In the genomic region with DNA sequence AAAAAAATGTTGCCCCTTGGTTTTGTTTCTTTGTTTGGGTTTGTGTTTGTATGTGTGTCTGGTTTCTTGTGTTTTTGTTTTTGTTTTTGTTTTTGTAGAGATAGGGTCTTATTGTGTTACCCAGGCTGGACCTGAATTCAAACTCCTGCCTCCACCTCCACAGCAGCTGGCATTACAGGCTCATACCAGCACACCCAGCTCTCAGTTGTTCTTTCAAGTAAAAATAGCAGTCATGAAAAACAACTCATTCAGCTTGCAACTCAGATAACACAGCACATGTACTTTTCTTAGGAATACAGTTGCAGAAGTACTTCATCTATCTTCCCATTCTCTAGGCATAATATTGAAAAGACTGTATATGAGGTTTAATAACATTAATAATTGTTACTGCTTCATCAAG, we compare ENCODE assay signal across 23 cellular contexts.
"Had no signal": no experiment of that assay in that cellular context is flagged by ENCODE, and none has a peak within 500 bp of the region (broad histone marks: within the 10 kb centered on the region; RNA-seq: fewer than 3 reads in every experiment).

No MANE protein-coding gene starts in this region.

- H3K27me3 ChIP-seq: pancreas, right lobe of liver, stomach, testis, tibial artery, upper lobe of right lung had no signal

- H3K36me3 ChIP-seq: prostate gland, right lobe of liver had no signal

- H3K9me3 ChIP-seq: pancreas, prostate gland, right lobe of liver, testis, upper lobe of right lung had no signal

- H3K4me1 ChIP-seq: pancreas, prostate gland, right lobe of liver, stomach, testis, tibial artery, upper lobe of right lung had no signal

- ATAC-seq: left lobe of liver; naive thymus-derived CD8-positive, alpha-beta T cell; pancreas; right lobe of liver; stimulated activated naive B cell treated with anti-CD40 and anti-IgM and Interleukin-4, amounts not matched to agents 10 μg/mL and 1 μg/mL and 100 μg/mL, for 72 hours; stimulated activated naive CD8-positive, alpha-beta T cell treated with anti-CD3 and anti-CD28 coated beads, Interleukin-15, Interleukin-2, amounts not matched to agents 100 U/mL and 50 U/mL, for 24 hours; upper lobe of right lung had no signal

- DNase-seq: head of caudate nucleus; islet precursor cell; mesendoderm; naive thymus-derived CD8-positive, alpha-beta T cell; nucleus accumbens; pancreas; retina; right lobe of liver; stimulated activated CD4-positive, alpha-beta T cell treated with anti-CD3 and anti-CD28 coated beads, Interleukin-12 subunit alpha, Interleukin-12 subunit beta, amount 100 ng/mL, for 4 hours; stimulated activated CD4-positive, alpha-beta T cell treated with anti-CD3 and anti-CD28 coated beads, Interleukin-15, amount 100 ng/mL, for 24 hours; stimulated activated CD4-positive, alpha-beta T cell treated with anti-CD3 and anti-CD28 coated beads, Interleukin-2, amount 100 ng/mL, for 24 hours; stimulated activated CD4-positive, alpha-beta T cell treated with anti-CD3 and anti-CD28 coated beads, Interleukin-4, amount 100 ng/mL, for 1 hour; stimulated activated naive B cell treated with anti-CD40 and anti-IgM and Interleukin-4, amounts not matched to agents 10 μg/mL and 1 μg/mL and 100 μg/mL, for 72 hours; stimulated activated naive CD8-positive, alpha-beta T cell treated with anti-CD3 and anti-CD28 coated beads, Interleukin-15, Interleukin-2, amounts not matched to agents 100 U/mL and 50 U/mL, for 24 hours; stomach; testis; tibial artery; trophoblast cell; upper lobe of right lung had no signal

- H3K27ac ChIP-seq: pancreas, prostate gland, right lobe of liver, skin epidermis, stomach, testis, tibial artery, upper lobe of right lung had no signal

- H3K4me3 ChIP-seq: lung, pancreas, prostate gland, right lobe of liver, skin epidermis, stomach, testis, tibial artery, upper lobe of right lung had no signal
